ENCODE assay signal across 8 cellular contexts in genomic region chr15:38254065-38254883, GRCh38. TPM values are rescaled to one million over a fixed set of nuclear protein-coding genes. Genes with fewer than 3 reads are reported as not detected.
DNase-seq lines count a peak whose midpoint lies in the region; ATAC-seq and TF ChIP-seq lines count a peak whose summit lies in the region.

No MANE protein-coding gene starts in this region.

- CTCF ChIA-PET in AG04449 (lab: Yijun Ruan, JAX) = interaction anchor here (0.8 to 4.2 kb wide), 6 partner anchors 11 to 259 kb away, joined by 3 to 26 read pairs (median 6); no protein-coding TSS in a partner anchor

- peak overlapping the region; percentile 97 to 99 (median 98) for H3K27ac Mint-ChIP-seq in nephron

- peak overlapping the region; percentile 87 for H3K4me3 Mint-ChIP-seq in activated T-cell treated with anti-CD3 and anti-CD28 coated beads, Interleukin-2, amount 50 U/mL, for 4 hours
- H3K4me3 Mint-ChIP-seq in nephron = peak overlapping the region; percentile 87 to 100 (median 99)

- no peaks in the 10 kb centered on the region for H3K36me3 Mint-ChIP-seq in activated T-cell treated with anti-CD3 and anti-CD28 coated beads, Interleukin-2, amount 50 U/mL, for 4 hours (ENCODE audit: insufficient read depth)
- H3K36me3 Mint-ChIP-seq in nephron (ENCODE audit: low read depth) = no peaks in the 10 kb centered on the region

- POLR2A ChIA-PET in AG04449 (lab: Yijun Ruan, JAX) = interaction anchor here (0.6 to 3.9 kb wide), 4 partner anchors 13 to 181 kb away, joined by 3 to 31 read pairs (median 10); no protein-coding TSS in a partner anchor

- no peak for DNase-seq in AG04449 (ENCODE audit: low read depth, low spot score)
- DNase-seq in NCI-H446 (lab: John Stamatoyannopoulos, UW) = peak; percentile 51 to 58
- DNase-seq in activated T-cell treated with anti-CD3 and anti-CD28 coated beads, Interleukin-2, amount 50 U/mL, for 4 hours = no peak
- DNase-seq in fibroblast of peridontal ligament (ENCODE audit: extremely low read depth) = peak; percentile 61
- no peak for DNase-seq in cortex of kidney (lab: John Stamatoyannopoulos, UW)

- TF ChIP-seq CTCF in AG04449 (IDR thresholded peaks at IDR 0.05; ENCODE audit: insufficient read depth, low read length, missing control alignments) = no peak
- TF ChIP-seq CTCF in nephron (IDR thresholded peaks at IDR 0.05; ENCODE audit: unreplicated experiment in 3 of 3) = no peak

- peak overlapping the region; percentile 91 for H3K4me3 ChIP-seq in AG04449 (ENCODE audit: low read depth, low read length)

- ATAC-seq in GM18505 (IDR thresholded peaks at IDR 0.05; ENCODE audit: unreplicated experiment) (peak; percentile 37), HG03095 (IDR thresholded peaks at IDR 0.05; ENCODE audit: unreplicated experiment) (peak; percentile 43)
- ATAC-seq in activated T-cell treated with anti-CD3 and anti-CD28 coated beads, Interleukin-2, amount 50 U/mL, for 4 hours = peak; percentile 32 to 37

- peaks cover 30% of the 10 kb centered on the region for H3K27me3 Mint-ChIP-seq in activated T-cell treated with anti-CD3 and anti-CD28 coated beads, Interleukin-2, amount 50 U/mL, for 4 hours (ENCODE audit: low read depth)
- H3K27me3 Mint-ChIP-seq in nephron (ENCODE audit: low read depth) = peaks cover 8% of the 10 kb centered on the region

- no peaks in the 10 kb centered on the region for H3K9me3 Mint-ChIP-seq in activated T-cell treated with anti-CD3 and anti-CD28 coated beads, Interleukin-2, amount 50 U/mL, for 4 hours
- no peaks in the 10 kb centered on the region for H3K9me3 Mint-ChIP-seq in nephron

- no peak for TF ChIP-seq POLR2A in GM18505 (IDR thresholded peaks at IDR 0.05; ENCODE audit: borderline replicate concordance, extremely low read depth, insufficient read depth, insufficient read length)

- H3K4me1 Mint-ChIP-seq in activated T-cell treated with anti-CD3 and anti-CD28 coated beads, Interleukin-2, amount 50 U/mL, for 4 hours (ENCODE audit: low read depth) = peaks cover 29% of the 10 kb centered on the region
- peaks cover 57% of the 10 kb centered on the region for H3K4me1 Mint-ChIP-seq in nephron

RNA-seq across cellular contexts. Expression of gene SPRED1, which starts 1.6 kb away (rescaled TPM):
- 1 to 10 TPM; 4.3 to 5.5 (median 4.3) TPM for total RNA-seq in activated T-cell treated with anti-CD3 and anti-CD28 coated beads, Interleukin-2, amount 50 U/mL, for 4 hours

Comparison
In these comparisons a context has a peak if more than half of its experiments do, and no peak if none do; other contexts are left out.
1. DNase-seq: peak in NCI-H446 (2 of 2) and fibroblast of peridontal ligament (single experiment); none in AG04449 (single experiment), activated T-cell treated with anti-CD3 and anti-CD28 coated beads, Interleukin-2, amount 50 U/mL, for 4 hours (single experiment) and cortex of kidney (single experiment).
2. Peak in every context shown above with its lines, with median percentiles within 50 percentile points of each other: ATAC-seq.